ENCODE assay signal across 1 cellular context in genomic region chr19:17931532-17932191, GRCh38.
TF ChIP-seq lines count a peak whose summit lies in the region.

No MANE protein-coding gene starts in this region.

TF ChIP-seq in GM12878, 131 proteins besides CTCF, POLR2A, EP300 and RAD21:
- no peak for TF ChIP-seq ZBTB11 (CRISPR knock-in tag; IDR thresholded peaks at IDR 0.05)
- TF ChIP-seq POU2F2 (IDR thresholded peaks at IDR 0.05; ENCODE audit: borderline replicate concordance, low read depth, low read length) = no peak
- TF ChIP-seq RELB (IDR thresholded peaks at IDR 0.05; ENCODE audit: low read depth) = peak; percentile 75
- TF ChIP-seq ATF2 (IDR thresholded peaks at IDR 0.05; ENCODE audit: low read length) = no peak
- TF ChIP-seq USF2 (IDR thresholded peaks at IDR 0.05; ENCODE audit: borderline replicate concordance, low read depth, low read length) = no peak
- TF ChIP-seq CREB1 (IDR thresholded peaks at IDR 0.05; ENCODE audit: low read depth) = no peak
- TF ChIP-seq IKZF1 (conservative IDR thresholded peaks at IDR 0.05) = peak; percentile 29
- peak; percentile 22 to 23 for TF ChIP-seq IKZF2 (IDR thresholded peaks at IDR 0.05)
- TF ChIP-seq RELA (IDR thresholded peaks at IDR 0.05; ENCODE audit: borderline replicate concordance, partially characterized antibody) = peak; percentile 50
- TF ChIP-seq EED (IDR thresholded peaks at IDR 0.05; ENCODE audit: low read depth) = peak; percentile 78
- no peak for TF ChIP-seq FOXK2 (IDR thresholded peaks at IDR 0.05)
- TF ChIP-seq ZBTB4 (CRISPR knock-in tag; IDR thresholded peaks at IDR 0.05) = no peak
- TF ChIP-seq MTA3 (IDR thresholded peaks at IDR 0.05; ENCODE audit: borderline replicate concordance, low read length) = no peak
